ENCODE assay signal across 8 cellular contexts in the genomic region with DNA sequence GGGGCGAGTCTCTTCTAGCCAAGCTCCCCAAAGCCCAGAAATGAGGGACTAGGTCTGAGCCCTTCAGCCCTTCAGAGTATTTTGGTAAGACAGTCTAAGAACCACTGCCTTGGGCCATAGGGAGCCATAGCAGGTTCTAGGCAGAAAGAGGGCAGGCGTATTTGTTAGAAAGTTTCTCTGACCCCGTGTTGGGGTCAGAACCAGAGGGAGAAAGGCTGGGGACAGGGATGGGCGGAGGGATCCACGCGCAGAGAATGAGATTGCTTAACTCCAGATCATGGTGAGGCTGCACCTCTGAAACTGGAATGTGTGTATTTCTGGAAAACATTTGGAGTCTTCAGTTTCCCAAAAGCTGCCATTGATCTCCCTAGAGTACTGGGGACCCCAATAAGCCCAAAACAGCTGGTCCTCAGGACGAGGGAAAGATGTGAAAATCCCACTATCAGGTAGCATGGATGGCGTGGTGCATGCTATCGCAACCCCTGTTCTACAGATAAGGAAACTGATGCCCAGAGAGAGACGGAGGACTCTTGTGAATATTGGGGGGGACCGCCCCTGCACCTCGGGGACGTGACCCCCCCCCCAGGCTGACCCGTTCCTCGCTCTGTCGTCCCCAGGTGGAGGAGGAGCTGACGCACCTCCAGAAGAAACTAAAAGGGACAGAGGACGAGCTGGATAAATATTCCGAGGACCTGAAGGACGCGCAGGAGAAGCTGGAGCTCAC. TPM values are rescaled to one million over a fixed set of nuclear protein-coding genes. Genes with fewer than 3 reads are reported as not detected.
DNase-seq lines count a peak whose midpoint lies in the region; ATAC-seq and TF ChIP-seq lines count a peak whose summit lies in the region.

No MANE protein-coding gene starts in this region.

- H3K9ac ChIP-seq in GM23248, result peak overlapping the region; percentile 100
- peak overlapping the region; percentile 65 to 68 (median 65) for H3K9ac ChIP-seq in skeletal muscle tissue (ENCODE audit: low read depth in 1 of 3, low read length in 3 of 3)

- H3K9me3 ChIP-seq in GM23248 (ENCODE audit: low read depth) (no peaks in the 10 kb centered on the region), skeletal muscle tissue (ENCODE audit: control insufficient read depth in 3 of 3, low read length in 3 of 3) (no peaks in the 10 kb centered on the region)

- in situ Hi-C loops in GM23248 (cut with MboI), result no loop called here

- H4K20me1 ChIP-seq in GM23248 (ENCODE audit: insufficient read depth), result no peaks in the 10 kb centered on the region

- no peaks in the 10 kb centered on the region for H3K9me2 ChIP-seq in GM23248 (ENCODE audit: insufficient read depth)

- DNase-seq in GM23248 (no peak), foreskin keratinocyte (no peak), NCI-H524 treated with DMSO at 0.1 percent for 48 hours (lab: John Stamatoyannopoulos, UW) (no peak), NCI-H2196 (lab: John Stamatoyannopoulos, UW; ENCODE audit: unreplicated experiment) (no peak), NAMALWA (ENCODE audit: low spot score) (no peak)

- peak overlapping the region; percentile 97 for H3K4me3 ChIP-seq in GM23248
- peak overlapping the region; percentile 16 to 64 (median 54) for H3K4me3 ChIP-seq in skeletal muscle tissue (ENCODE audit: low read length in 3 of 3)

- peak overlapping the region; percentile 87 for H3K4me2 ChIP-seq in GM23248 (ENCODE audit: unreplicated experiment)

- ATAC-seq in foreskin keratinocyte (no peak), GM21825 (IDR thresholded peaks at IDR 0.05; ENCODE audit: unreplicated experiment) (no peak)

- H3K4me1 ChIP-seq in GM23248 (ENCODE audit: insufficient read depth) (peaks cover 16% of the 10 kb centered on the region), foreskin keratinocyte (peaks cover 15% of the 10 kb centered on the region), skeletal muscle tissue (ENCODE audit: control insufficient read depth in 3 of 3, insufficient read depth in 3 of 3, low read length in 3 of 3) (peaks cover 11 to 20% (median 15%) of the 10 kb centered on the region in 3 donors)

- H3F3A ChIP-seq in GM23248 (ENCODE audit: insufficient read depth), result peaks cover 64% of the 10 kb centered on the region

- H3K36me3 ChIP-seq in GM23248 (ENCODE audit: low read depth) (peaks cover 17% of the 10 kb centered on the region; the same call in 1 of the 2 replicates), skeletal muscle tissue (ENCODE audit: control insufficient read depth in 3 of 3, insufficient read depth in 3 of 3, low read length in 3 of 3) (no peaks in the 10 kb centered on the region)

- no peak for TF ChIP-seq CTCF in VCaP (conservative IDR thresholded peaks at IDR 0.05)
- no peak for TF ChIP-seq CTCF in foreskin keratinocyte (conservative IDR thresholded peaks at IDR 0.05)

- peak overlapping the region; percentile 56 for H2AFZ ChIP-seq in GM23248

- peaks cover 74% of the 10 kb centered on the region for H3K79me2 ChIP-seq in GM23248 (ENCODE audit: insufficient read depth)

- H3K27ac ChIP-seq in GM23248, result peak overlapping the region; percentile 99
- H3K27ac ChIP-seq in VCaP, result peak overlapping the region; percentile 18; the same call in 1 of the 2 replicates
- H3K27ac ChIP-seq in foreskin keratinocyte, result peak overlapping the region; percentile 90
- peak overlapping the region; percentile 90 for H3K27ac ChIP-seq in skeletal muscle tissue (ENCODE audit: low read depth, low read length)

- no peaks in the 10 kb centered on the region for H3K27me3 ChIP-seq in GM23248 (replicated peaks; ENCODE audit: insufficient read depth)
- H3K27me3 ChIP-seq in foreskin keratinocyte, result no peaks in the 10 kb centered on the region
- H3K27me3 ChIP-seq in skeletal muscle tissue (ENCODE audit: control insufficient read depth in 3 of 3, insufficient read depth in 3 of 3, low read length in 3 of 3), result peaks cover 9 to 30% (median 16%) of the 10 kb centered on the region in 3 donors

- 32 to 47% methylated on average over 14 to 21 of the region's 21 CpGs for WGBS in GM23248 (ENCODE audit: low coverage in 1 of 2, low lambda C conversion rate in 2 of 2, missing lambda C conversion rate in 2 of 2), 2 experiments

RNA-seq across cellular contexts. Expression of a gene that starts 0.7 kb away (rescaled TPM):
- total RNA-seq in GM23248 (2014; rRNA removed; shearing (Covaris generic)), result 1,413 and 1,469 TPM in 2 replicates
- polyA plus RNA-seq in GM23248 (2016; fragmentation: Nextera tagmentation; extraction: Ambion mirVana) (1,408 and 1,423 TPM in 2 replicates), foreskin keratinocyte (552 and 595 TPM in 2 replicates)
- total RNA-seq in foreskin keratinocyte (691 and 701 TPM in 2 replicates), skeletal muscle tissue (122 TPM)

RNA-seq across cellular contexts. Expression of a gene that starts 36.1 kb away (rescaled TPM):
- total RNA-seq in GM23248 (2014; rRNA removed; shearing (Covaris generic)), result 29.5 and 42.6 TPM in 2 replicates
- polyA plus RNA-seq in GM23248 (2016; fragmentation: Nextera tagmentation; extraction: Ambion mirVana), result 106 and 112 TPM in 2 replicates
- total RNA-seq in foreskin keratinocyte, result 76.3 and 84.6 TPM in 2 replicates
- polyA plus RNA-seq in foreskin keratinocyte, result 53.7 and 59.4 TPM in 2 replicates
- total RNA-seq in skeletal muscle tissue, result 31.3 TPM

Comparison
In these comparisons a context has a peak if more than half of its experiments do, and no peak if none do; other contexts are left out.
1. H3K27ac ChIP-seq: peak in every context shown above with its lines; median percentile 99 in GM23248; 90 in foreskin keratinocyte; 90 in skeletal muscle tissue; 18 in VCaP.